In genomic region chr5:88842784-88843183, GRCh38 we compare ENCODE assay signal across 1 cellular context.
A peak's percentile ranks its signal among the peaks of the same experiment; 100 is the strongest.
TF ChIP-seq lines count a peak whose summit lies in the region.

No MANE protein-coding gene starts in this region.

TF ChIP-seq in GM12878, 131 proteins besides CTCF, POLR2A, EP300 and RAD21:
- no peak for TF ChIP-seq SPI1 (IDR thresholded peaks at IDR 0.05; ENCODE audit: borderline replicate concordance, insufficient read depth, low read depth, low read length)
- TF ChIP-seq RAD51 (IDR thresholded peaks at IDR 0.05), result 0 out of 2 replicates have a peak, but pooled peaks have one; percentile 36
- no peak for TF ChIP-seq CBX3 (IDR thresholded peaks at IDR 0.05; ENCODE audit: borderline replicate concordance, low read depth)
- no peak for TF ChIP-seq NKRF (conservative IDR thresholded peaks at IDR 0.05)
- TF ChIP-seq BHLHE40 (IDR thresholded peaks at IDR 0.05; ENCODE audit: borderline replicate concordance in 1 of 2, low read depth in 2 of 2, low read length in 1 of 2), result peak; percentile 48 to 51; a peak in 2 of 4 replicates
- TF ChIP-seq EED (IDR thresholded peaks at IDR 0.05; ENCODE audit: low read depth), result no peak
- TF ChIP-seq ZNF207 (IDR thresholded peaks at IDR 0.05; ENCODE audit: borderline replicate concordance), result no peak
- no peak for TF ChIP-seq LARP7 (IDR thresholded peaks at IDR 0.05)
- TF ChIP-seq RUNX3 (IDR thresholded peaks at IDR 0.05; ENCODE audit: low read length), result peak; percentile 53
TF ChIP-seq in GM12878: peak in this region for 3.
